ENCODE assay signal across 10 cellular contexts in the genomic region with DNA sequence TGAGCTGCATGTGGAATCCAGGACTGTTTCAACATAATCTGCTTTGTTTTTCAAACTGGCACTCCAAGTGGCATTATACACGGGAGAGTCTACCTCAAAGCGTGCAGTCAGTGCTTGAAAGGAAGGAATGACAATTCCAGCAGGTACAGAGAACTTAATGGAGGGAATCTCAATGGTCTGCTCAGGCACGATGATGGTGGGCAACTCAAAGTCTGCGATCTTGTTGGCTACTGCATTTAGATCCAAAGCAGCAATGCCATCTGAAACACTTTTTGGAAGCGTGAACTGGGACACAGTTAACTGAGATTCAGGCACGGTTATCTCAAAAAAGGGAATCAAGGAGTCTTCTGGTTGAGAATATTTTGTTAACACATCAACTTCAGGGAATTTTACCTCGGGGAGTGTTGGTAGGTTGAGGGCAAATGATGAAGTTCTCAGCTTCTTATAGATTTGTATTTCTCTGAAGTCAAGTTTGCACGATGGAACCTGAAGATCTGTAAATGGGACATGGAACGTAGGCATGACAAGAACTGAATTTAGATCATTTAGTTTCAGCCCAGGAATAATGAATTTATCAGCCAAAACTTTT. TPM values are rescaled to one million over a fixed set of nuclear protein-coding genes. Genes with fewer than 3 reads are reported as not detected.
"Had no signal": no experiment of that assay in that cellular context is flagged by ENCODE, and none has a peak within 500 bp of the region (broad histone marks: within the 10 kb centered on the region; RNA-seq: fewer than 3 reads in every experiment).

No MANE protein-coding gene starts in this region.

- H3K9me3 ChIP-seq: HAP-1 had no signal

- H3K4me3 Mint-ChIP-seq: HFFc6 had no signal

- ATAC-seq: HCT116, K562 had no signal

- H3K4me1 ChIP-seq: HAP-1 had no signal

- H3K27ac Mint-ChIP-seq: HFFc6 had no signal

- H3K9ac ChIP-seq: GM23248 had no signal

- H3K27ac ChIP-seq: GM23248 had no signal

- H3K36me3 ChIP-seq: HAP-1 had no signal

- H3K4me3 ChIP-seq: GM23248, HAP-1, K562 had no signal

- DNase-seq: GM23248, GOT3, H7, HFFc6, IMR-90 had no signal

RNA-seq across cellular contexts. Expression of a gene that starts 38.7 kb away (rescaled TPM):
- total RNA-seq: GM23248, H4, HFFc6, HT-29 had no signal
- polyA plus RNA-seq: GM23248, IMR-90, K562 had no signal
